24 cellular contexts compared by ENCODE assay signal in genomic region chr20:17391108-17391771, GRCh38.
"Had no signal": no experiment of that assay in that cellular context is flagged by ENCODE, and none has a peak within 500 bp of the region (broad histone marks: within the 10 kb centered on the region; RNA-seq: fewer than 3 reads in every experiment).

No MANE protein-coding gene starts in this region.

- ATAC-seq: activated CD8-positive, alpha-beta memory T cell treated with anti-CD3 and anti-CD28 coated beads, Interleukin-2, amount 10 ng/mL, durations not matched to agents 7 days and 5 days; activated T-helper 17 cell treated with anti-CD3 and anti-CD28 coated beads, Interleukin-2, amount 50 U/mL, for 72 hours; effector memory CD8-positive, alpha-beta T cell; heart right ventricle; left ventricle myocardium superior; stimulated activated naive CD8-positive, alpha-beta T cell treated with anti-CD3 and anti-CD28 coated beads, Interleukin-15, amount 100 ng/mL, for 72 hours had no signal

- H3K27ac ChIP-seq: esophagus squamous epithelium, heart right ventricle, prostate gland, right atrium auricular region, skin epidermis, suprapubic skin, transverse colon, uterus had no signal

- H3K9me3 Mint-ChIP-seq: activated CD4-positive, alpha-beta memory T cell treated with anti-CD3 and anti-CD28 coated beads, Interleukin-2, amount 10 ng/mL, durations not matched to agents 7 days and 5 days; activated naive CD8-positive, alpha-beta T cell treated with anti-CD3 and anti-CD28 coated beads, Interleukin-2, amount 10 ng/mL, durations not matched to agents 7 days and 5 days; activated T-helper 17 cell treated with anti-CD3 and anti-CD28 coated beads, Interleukin-2, amount 50 U/mL, for 72 hours had no signal

- H3K4me1 ChIP-seq: esophagus squamous epithelium, heart right ventricle, prostate gland, right atrium auricular region, suprapubic skin, transverse colon, uterus had no signal

- H3K36me3 Mint-ChIP-seq: activated CD8-positive, alpha-beta memory T cell treated with anti-CD3 and anti-CD28 coated beads, Interleukin-2, amount 10 ng/mL, durations not matched to agents 7 days and 5 days; activated naive CD8-positive, alpha-beta T cell treated with anti-CD3 and anti-CD28 coated beads, Interleukin-2, amount 10 ng/mL, durations not matched to agents 7 days and 5 days had no signal

- H3K27me3 ChIP-seq: esophagus squamous epithelium, right atrium auricular region, suprapubic skin, uterus had no signal

- DNase-seq: activated CD4-positive, alpha-beta memory T cell treated with anti-CD3 and anti-CD28 coated beads, Interleukin-2, amount 10 ng/mL, durations not matched to agents 7 days and 5 days; activated CD4-positive, alpha-beta T cell treated with anti-CD3 and anti-CD28 coated beads for 48 hours; activated CD4-positive, CD25-positive, alpha-beta regulatory T cell; activated CD8-positive, alpha-beta memory T cell treated with anti-CD3 and anti-CD28 coated beads, Interleukin-2, amount 10 ng/mL, durations not matched to agents 7 days and 5 days; activated naive CD4-positive, alpha-beta T cell treated with Interleukin-2 at 50 U/mL for 16 hours; activated naive CD8-positive, alpha-beta T cell treated with anti-CD3 and anti-CD28 coated beads, Interleukin-2, amount 10 ng/mL, durations not matched to agents 7 days and 5 days; activated T-cell treated with anti-CD3 and anti-CD28 coated beads, Interleukin-2, amount 50 U/mL, for 1 hour; amygdala; effector memory CD8-positive, alpha-beta T cell; esophagus squamous epithelium; heart right ventricle; left ventricle myocardium superior; stimulated activated CD4-positive, alpha-beta T cell treated with anti-CD3 and anti-CD28 coated beads, Interleukin-15, amount 100 ng/mL, for 24 hours; stimulated activated CD4-positive, alpha-beta T cell treated with anti-CD3 and anti-CD28 coated beads, Interleukin-2, amount 100 ng/mL, for 48 hours; stimulated activated naive CD8-positive, alpha-beta T cell treated with anti-CD3 and anti-CD28 coated beads, Interleukin-15, amount 100 ng/mL, for 72 hours; transverse colon; uterus had no signal

- H3K4me3 ChIP-seq: esophagus squamous epithelium, heart right ventricle, prostate gland, right atrium auricular region, skin epidermis, suprapubic skin, transverse colon, uterus had no signal

- H3K4me1 Mint-ChIP-seq: activated CD4-positive, alpha-beta memory T cell treated with anti-CD3 and anti-CD28 coated beads, Interleukin-2, amount 10 ng/mL, durations not matched to agents 7 days and 5 days; activated CD8-positive, alpha-beta memory T cell treated with anti-CD3 and anti-CD28 coated beads, Interleukin-2, amount 10 ng/mL, durations not matched to agents 7 days and 5 days; activated naive CD8-positive, alpha-beta T cell treated with anti-CD3 and anti-CD28 coated beads, Interleukin-2, amount 10 ng/mL, durations not matched to agents 7 days and 5 days; activated T-helper 17 cell treated with anti-CD3 and anti-CD28 coated beads, Interleukin-2, amount 50 U/mL, for 72 hours; stimulated activated naive CD8-positive, alpha-beta T cell treated with anti-CD3 and anti-CD28 coated beads, Interleukin-15, amount 100 ng/mL, for 72 hours had no signal

- H3K4me3 Mint-ChIP-seq: activated CD4-positive, alpha-beta memory T cell treated with anti-CD3 and anti-CD28 coated beads, Interleukin-2, amount 10 ng/mL, durations not matched to agents 7 days and 5 days; activated CD8-positive, alpha-beta memory T cell treated with anti-CD3 and anti-CD28 coated beads, Interleukin-2, amount 10 ng/mL, durations not matched to agents 7 days and 5 days; activated naive CD8-positive, alpha-beta T cell treated with anti-CD3 and anti-CD28 coated beads, Interleukin-2, amount 10 ng/mL, durations not matched to agents 7 days and 5 days; activated T-helper 17 cell treated with anti-CD3 and anti-CD28 coated beads, Interleukin-2, amount 50 U/mL, for 72 hours; effector memory CD8-positive, alpha-beta T cell; memory B cell; neural crest cell; stimulated activated naive CD8-positive, alpha-beta T cell treated with anti-CD3 and anti-CD28 coated beads, Interleukin-15, amount 100 ng/mL, for 72 hours had no signal

- H3K9me3 ChIP-seq: esophagus squamous epithelium, heart right ventricle, prostate gland, right atrium auricular region, suprapubic skin, transverse colon, uterus had no signal

- H3K36me3 ChIP-seq: esophagus squamous epithelium, heart right ventricle, prostate gland, right atrium auricular region, suprapubic skin, transverse colon, uterus had no signal

- H3K27ac Mint-ChIP-seq: activated CD4-positive, alpha-beta memory T cell treated with anti-CD3 and anti-CD28 coated beads, Interleukin-2, amount 10 ng/mL, durations not matched to agents 7 days and 5 days; activated CD8-positive, alpha-beta memory T cell treated with anti-CD3 and anti-CD28 coated beads, Interleukin-2, amount 10 ng/mL, durations not matched to agents 7 days and 5 days; activated naive CD8-positive, alpha-beta T cell treated with anti-CD3 and anti-CD28 coated beads, Interleukin-2, amount 10 ng/mL, durations not matched to agents 7 days and 5 days; activated T-helper 17 cell treated with anti-CD3 and anti-CD28 coated beads, Interleukin-2, amount 50 U/mL, for 72 hours; effector memory CD8-positive, alpha-beta T cell; memory B cell; stimulated activated naive CD8-positive, alpha-beta T cell treated with anti-CD3 and anti-CD28 coated beads, Interleukin-15, amount 100 ng/mL, for 72 hours had no signal
